Comparison of ENCODE assay signal across 11 cellular contexts in genomic region chr14:78450945-78451344, GRCh38.
"Had no signal": no experiment of that assay in that cellular context is flagged by ENCODE, and none has a peak within 500 bp of the region (broad histone marks: within the 10 kb centered on the region; RNA-seq: fewer than 3 reads in every experiment).

No MANE protein-coding gene starts in this region.

- DNase-seq: activated CD4-positive, alpha-beta T cell treated with anti-CD3 and anti-CD28 coated beads, Interleukin-2, amount 10 ng/mL, durations not matched to agents 7 days and 5 days; activated gamma-delta T cell treated with Interleukin-2 at 50 U/mL for 16 hours; amygdala; caudate nucleus; hippocampal formation; kidney; left ventricle myocardium inferior; nucleus accumbens; stimulated activated CD4-positive, alpha-beta T cell treated with anti-CD3 and anti-CD28 coated beads, Interleukin-2, amount 100 ng/mL, for 48 hours had no signal

- ATAC-seq: body of pancreas; stimulated activated memory B cell treated with anti-CD40 and anti-IgM and Interleukin-4, amounts not matched to agents 10 μg/mL and 1 μg/mL and 100 μg/mL, for 72 hours had no signal
